Comparison of ENCODE assay signal across 17 cellular contexts in genomic region chr14:33068626-33069025, GRCh38.
"Had no signal": no experiment of that assay in that cellular context is flagged by ENCODE, and none has a peak within 500 bp of the region (broad histone marks: within the 10 kb centered on the region; RNA-seq: fewer than 3 reads in every experiment).

No MANE protein-coding gene starts in this region.

- H3K27ac Mint-ChIP-seq: activated CD4-positive, alpha-beta T cell treated with anti-CD3 and anti-CD28 coated beads, Interleukin-2, amount 10 ng/mL, durations not matched to agents 7 days and 5 days; activated CD8-positive, alpha-beta T cell treated with anti-CD3 and anti-CD28 coated beads, Interleukin-2, amount 10 ng/mL, durations not matched to agents 7 days and 5 days; activated naive CD4-positive, alpha-beta T cell treated with anti-CD3 and anti-CD28 coated beads, Interleukin-2, amount 10 ng/mL, durations not matched to agents 7 days and 5 days; activated naive CD8-positive, alpha-beta T cell treated with anti-CD3 and anti-CD28 coated beads, Interleukin-2, amount 50 U/mL, for 24 hours; dendritic cell treated with granulocyte-macrophage colony-stimulating factor and Interleukin-4, amounts not matched to agents 40 ng/mL and 50 ng/mL, for 4 days; natural killer cell had no signal

- H3K9me3 ChIP-seq: esophagus squamous epithelium, tibial nerve, uterus had no signal

- H3K36me3 Mint-ChIP-seq: activated naive CD4-positive, alpha-beta T cell treated with anti-CD3 and anti-CD28 coated beads, Interleukin-2, amount 10 ng/mL, durations not matched to agents 7 days and 5 days; natural killer cell had no signal

- H3K4me1 Mint-ChIP-seq: activated CD4-positive, alpha-beta T cell treated with anti-CD3 and anti-CD28 coated beads, Interleukin-2, amount 10 ng/mL, durations not matched to agents 7 days and 5 days; activated naive CD4-positive, alpha-beta T cell treated with anti-CD3 and anti-CD28 coated beads, Interleukin-2, amount 10 ng/mL, durations not matched to agents 7 days and 5 days; activated naive CD8-positive, alpha-beta T cell treated with anti-CD3 and anti-CD28 coated beads, Interleukin-2, amount 50 U/mL, for 24 hours; natural killer cell had no signal

- H3K27me3 ChIP-seq: esophagus squamous epithelium, tibial nerve, uterus had no signal

- H3K4me1 ChIP-seq: esophagus squamous epithelium, tibial nerve, uterus had no signal

- H3K9me3 Mint-ChIP-seq: activated CD4-positive, alpha-beta T cell treated with anti-CD3 and anti-CD28 coated beads, Interleukin-2, amount 10 ng/mL, durations not matched to agents 7 days and 5 days; activated naive CD4-positive, alpha-beta T cell treated with anti-CD3 and anti-CD28 coated beads, Interleukin-2, amount 10 ng/mL, durations not matched to agents 7 days and 5 days; activated naive CD8-positive, alpha-beta T cell treated with anti-CD3 and anti-CD28 coated beads, Interleukin-2, amount 50 U/mL, for 24 hours; activated T-cell treated with anti-CD3 and anti-CD28 coated beads, Interleukin-2, amount 50 U/mL, for 4 hours; dendritic cell treated with granulocyte-macrophage colony-stimulating factor and Interleukin-4, amounts not matched to agents 40 ng/mL and 50 ng/mL, for 4 days had no signal

- DNase-seq: activated CD4-positive, alpha-beta T cell treated with anti-CD3 and anti-CD28 coated beads, Interleukin-2, amount 10 ng/mL, durations not matched to agents 7 days and 5 days; activated CD8-positive, alpha-beta memory T cell treated with anti-CD3 and anti-CD28 coated beads, Interleukin-2, amount 50 U/mL, for 4 hours; activated CD8-positive, alpha-beta T cell treated with anti-CD3 and anti-CD28 coated beads, Interleukin-2, amount 10 ng/mL, durations not matched to agents 7 days and 5 days; activated naive CD4-positive, alpha-beta T cell treated with anti-CD3 and anti-CD28 coated beads, Interleukin-2, amount 10 ng/mL, durations not matched to agents 7 days and 5 days; activated naive CD8-positive, alpha-beta T cell treated with anti-CD3 and anti-CD28 coated beads, Interleukin-2, amount 50 U/mL, for 24 hours; activated T-cell treated with anti-CD3 and anti-CD28 coated beads, Interleukin-2, amount 50 U/mL, for 4 hours; anterior cingulate cortex; effector memory CD4-positive, alpha-beta T cell; esophagus squamous epithelium; natural killer cell; nucleus accumbens; stimulated activated naive CD8-positive, alpha-beta T cell treated with anti-CD3 and anti-CD28 coated beads, Interleukin-15, Interleukin-2, amounts not matched to agents 100 U/mL and 50 U/mL, for 24 hours; T1000; uterus had no signal

- H3K27ac ChIP-seq: esophagus squamous epithelium, tibial nerve, uterus had no signal

- H3K36me3 ChIP-seq: esophagus squamous epithelium, tibial nerve, uterus had no signal

- H3K27me3 Mint-ChIP-seq: activated CD4-positive, alpha-beta T cell treated with anti-CD3 and anti-CD28 coated beads, Interleukin-2, amount 10 ng/mL, durations not matched to agents 7 days and 5 days; activated naive CD4-positive, alpha-beta T cell treated with anti-CD3 and anti-CD28 coated beads, Interleukin-2, amount 10 ng/mL, durations not matched to agents 7 days and 5 days; activated naive CD8-positive, alpha-beta T cell treated with anti-CD3 and anti-CD28 coated beads, Interleukin-2, amount 50 U/mL, for 24 hours; dendritic cell treated with granulocyte-macrophage colony-stimulating factor and Interleukin-4, amounts not matched to agents 40 ng/mL and 50 ng/mL, for 4 days had no signal

- H3K4me3 ChIP-seq: esophagus squamous epithelium, lung, tibial nerve, uterus had no signal

- H3K4me3 Mint-ChIP-seq: activated CD4-positive, alpha-beta T cell treated with anti-CD3 and anti-CD28 coated beads, Interleukin-2, amount 10 ng/mL, durations not matched to agents 7 days and 5 days; activated CD8-positive, alpha-beta T cell treated with anti-CD3 and anti-CD28 coated beads, Interleukin-2, amount 10 ng/mL, durations not matched to agents 7 days and 5 days; activated naive CD4-positive, alpha-beta T cell treated with anti-CD3 and anti-CD28 coated beads, Interleukin-2, amount 10 ng/mL, durations not matched to agents 7 days and 5 days; activated naive CD8-positive, alpha-beta T cell treated with anti-CD3 and anti-CD28 coated beads, Interleukin-2, amount 50 U/mL, for 24 hours; activated T-cell treated with anti-CD3 and anti-CD28 coated beads, Interleukin-2, amount 50 U/mL, for 4 hours; dendritic cell treated with granulocyte-macrophage colony-stimulating factor and Interleukin-4, amounts not matched to agents 40 ng/mL and 50 ng/mL, for 4 days; natural killer cell had no signal
